ENCODE assay signal across 8 cellular contexts in the genomic region with DNA sequence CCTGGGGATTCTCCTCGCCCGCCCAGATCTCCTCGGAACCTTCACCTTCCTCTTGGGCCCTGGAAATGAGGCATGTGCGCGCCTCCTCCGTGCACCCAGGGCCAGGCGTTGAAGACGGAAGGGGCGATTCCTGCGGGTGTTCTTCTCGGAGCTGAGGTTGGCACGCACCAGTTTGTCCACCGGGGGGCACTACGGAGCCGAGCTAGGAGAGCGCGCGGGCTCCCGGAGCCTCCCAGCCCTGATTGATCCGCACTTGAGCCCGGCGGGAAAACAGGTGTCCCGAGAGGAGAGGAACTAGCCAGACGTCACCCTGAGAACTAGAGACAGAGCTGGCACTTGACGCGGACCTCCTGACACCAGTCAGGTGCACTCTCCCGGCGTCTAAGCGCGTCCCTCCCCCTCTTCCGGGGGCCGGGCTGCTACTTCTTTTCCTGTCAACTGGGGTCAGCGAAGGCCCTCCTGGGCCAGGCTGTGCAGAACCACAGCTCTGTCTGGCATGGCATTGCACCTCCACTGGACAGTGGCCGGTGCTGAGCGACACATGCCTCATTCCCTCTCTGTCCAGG. TPM values are rescaled to one million over a fixed set of nuclear protein-coding genes. Genes with fewer than 3 reads are reported as not detected.
DNase-seq lines count a peak whose midpoint lies in the region; ATAC-seq and TF ChIP-seq lines count a peak whose summit lies in the region.

No MANE protein-coding gene starts in this region.

- WGBS in right cardiac atrium: 2% methylated on average over 35 of the region's 35 CpGs
- 2% methylated on average over 34 to 35 of the region's 35 CpGs for WGBS in aorta, 2 donors

- H3K4me1 Mint-ChIP-seq in GM23338: peaks cover 10% of the 10 kb centered on the region

- peaks cover 14% of the 10 kb centered on the region for H3K27me3 Mint-ChIP-seq in GM23338 (ENCODE audit: insufficient read depth, low read depth, poor library complexity)

- H3K4me1 ChIP-seq in GM23338 (ENCODE audit: insufficient read depth): peaks cover 7% of the 10 kb centered on the region
- H3K4me1 ChIP-seq in adipocyte (ENCODE audit: control insufficient read depth, insufficient read depth, low read length): peaks cover 16% of the 10 kb centered on the region
- H3K4me1 ChIP-seq in right cardiac atrium (ENCODE audit: control insufficient read depth, insufficient read depth, low read length): peaks cover 2% of the 10 kb centered on the region
- H3K4me1 ChIP-seq in rectal smooth muscle tissue (ENCODE audit: control insufficient read depth, insufficient read depth, low read length): no peaks in the 10 kb centered on the region
- H3K4me1 ChIP-seq in aorta (ENCODE audit: control insufficient read depth in 1 of 2, insufficient read depth in 2 of 2, low read length in 2 of 2): no peaks in the 10 kb centered on the region

- H3K4me3 Mint-ChIP-seq in GM23338: peak overlapping the region; percentile 65

- peak overlapping the region; percentile 96 for H2AFZ ChIP-seq in GM23338

- peak overlapping the region; percentile 81 for H3K4me2 ChIP-seq in GM23338

- no peaks in the 10 kb centered on the region for H3K79me2 ChIP-seq in GM23338 (replicated peaks; ENCODE audit: insufficient read depth)

- TF ChIP-seq CTCF in GM23338 (conservative IDR thresholded peaks at IDR 0.05; ENCODE audit: low read depth in 2 of 2): peak; percentile 79 to 89

- H3K9me3 ChIP-seq in adipocyte (ENCODE audit: control insufficient read depth, low read length): no peaks in the 10 kb centered on the region
- no peaks in the 10 kb centered on the region for H3K9me3 ChIP-seq in right cardiac atrium (ENCODE audit: control insufficient read depth, low read length)
- H3K9me3 ChIP-seq in aorta (ENCODE audit: control insufficient read depth, low read length): no peaks in the 10 kb centered on the region

- H3K9me3 Mint-ChIP-seq in GM23338: no peaks in the 10 kb centered on the region

- H3F3A ChIP-seq in GM23338 (replicated peaks; ENCODE audit: low read depth): no peaks in the 10 kb centered on the region

- H3K36me3 ChIP-seq in GM23338 (ENCODE audit: insufficient read depth): no peaks in the 10 kb centered on the region
- H3K36me3 ChIP-seq in adipocyte (ENCODE audit: control insufficient read depth, insufficient read depth, low read length, severe bottlenecking): no peaks in the 10 kb centered on the region
- no peaks in the 10 kb centered on the region for H3K36me3 ChIP-seq in rectal smooth muscle tissue (ENCODE audit: control insufficient read depth, insufficient read depth, low read length)
- H3K36me3 ChIP-seq in aorta (ENCODE audit: control insufficient read depth in 1 of 2, insufficient read depth in 2 of 2, low read length in 1 of 2): no peaks in the 10 kb centered on the region

- H3K27ac ChIP-seq in GM23338 (ENCODE audit: low read depth): no peak overlapping the region
- peak overlapping the region; percentile 11 for H3K27ac ChIP-seq in right cardiac atrium (ENCODE audit: low read length)
- no peak overlapping the region for H3K27ac ChIP-seq in rectal smooth muscle tissue (ENCODE audit: low read depth, low read length)
- no peak overlapping the region for H3K27ac ChIP-seq in aorta (ENCODE audit: low read depth in 1 of 2, low read length in 2 of 2)

- H3K27me3 ChIP-seq in GM23338 (ENCODE audit: insufficient read depth) (peaks cover 3% of the 10 kb centered on the region; the same call in 1 of the 2 replicates), adipocyte (replicated peaks; ENCODE audit: control insufficient read depth, insufficient read depth, low read length) (peaks cover 6% of the 10 kb centered on the region), right cardiac atrium (ENCODE audit: control insufficient read depth, insufficient read depth) (no peaks in the 10 kb centered on the region), rectal smooth muscle tissue (ENCODE audit: control insufficient read depth, insufficient read depth, low read length) (no peaks in the 10 kb centered on the region), aorta (ENCODE audit: control insufficient read depth in 1 of 2, insufficient read depth in 2 of 2, low read length in 1 of 2) (no peaks in the 10 kb centered on the region)

- peak overlapping the region; percentile 31 for H3K9ac ChIP-seq in adipocyte (ENCODE audit: low read length)
- H3K9ac ChIP-seq in rectal smooth muscle tissue (ENCODE audit: low read length): no peak overlapping the region

- H3K36me3 Mint-ChIP-seq in GM23338 (ENCODE audit: low read depth): no peaks in the 10 kb centered on the region

- intact Hi-C loops in right cardiac atrium (cut with DNase I) (loop anchor here in 2 of 4 donors (2.0 to 10.0 kb wide), 2 partner anchors 26 to 150 kb away; no protein-coding TSS in a partner anchor), aorta (cut with DNase I) (loop anchor here in 1 of 2 donors (1.0 to 5.0 kb wide), 2 partner anchors 28 to 153 kb away; no protein-coding TSS in a partner anchor)

- peak overlapping the region; percentile 55 for H3K4me3 ChIP-seq in GM23338
- H3K4me3 ChIP-seq in adipocyte (ENCODE audit: low read length): peak overlapping the region; percentile 61
- H3K4me3 ChIP-seq in right cardiac atrium (ENCODE audit: low read length): peak overlapping the region; percentile 36
- H3K4me3 ChIP-seq in rectal smooth muscle tissue (ENCODE audit: low read length): peak overlapping the region; percentile 70
- peak overlapping the region in 1 of 2 donors; percentile 34 for H3K4me3 ChIP-seq in aorta (ENCODE audit: low read length in 2 of 2)

- ATAC-seq in GM23338 (peak; percentile 96), right cardiac atrium (peak; percentile 89 to 95), aorta (ENCODE audit: low FRiP score) (peak; percentile 93)

- DNase-seq in DMS153 (lab: John Stamatoyannopoulos, UW): peak; percentile 98
- DNase-seq in GM23338 (ENCODE audit: low spot score): peak; percentile 98
- peak; percentile 39 for DNase-seq in NCI-H1417 treated with DMSO at 0.1 percent for 48 hours (lab: John Stamatoyannopoulos, UW)
- DNase-seq in T follicular helper cell (ENCODE audit: low read depth): peak; percentile 64
- DNase-seq in adipocyte (ENCODE audit: low read depth): peak; percentile 92
- peak; percentile 80 to 93 (median 91) for DNase-seq in right cardiac atrium
- peak; percentile 88 to 96 for DNase-seq in aorta

- no peaks in the 10 kb centered on the region for H3K9me2 ChIP-seq in GM23338 (ENCODE audit: insufficient read depth)

- no peak overlapping the region for H3K27ac Mint-ChIP-seq in GM23338

- no peaks in the 10 kb centered on the region; the same call in 1 of the 2 replicates for H4K20me1 ChIP-seq in GM23338 (replicated peaks; ENCODE audit: insufficient read depth)

TF ChIP-seq in GM23338, 12 proteins besides CTCF, POLR2A, EP300 and RAD21:
- TF ChIP-seq, protein P1, sequence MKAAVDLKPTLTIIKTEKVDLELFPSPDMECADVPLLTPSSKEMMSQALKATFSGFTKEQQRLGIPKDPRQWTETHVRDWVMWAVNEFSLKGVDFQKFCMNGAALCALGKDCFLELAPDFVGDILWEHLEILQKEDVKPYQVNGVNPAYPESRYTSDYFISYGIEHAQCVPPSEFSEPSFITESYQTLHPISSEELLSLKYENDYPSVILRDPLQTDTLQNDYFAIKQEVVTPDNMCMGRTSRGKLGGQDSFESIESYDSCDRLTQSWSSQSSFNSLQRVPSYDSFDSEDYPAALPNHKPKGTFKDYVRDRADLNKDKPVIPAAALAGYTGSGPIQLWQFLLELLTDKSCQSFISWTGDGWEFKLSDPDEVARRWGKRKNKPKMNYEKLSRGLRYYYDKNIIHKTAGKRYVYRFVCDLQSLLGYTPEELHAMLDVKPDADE (IDR thresholded peaks at IDR 0.05): no peak
- TF ChIP-seq EZH2 (IDR thresholded peaks at IDR 0.05; ENCODE audit: low read depth, unreplicated experiment) (no peak), EZH2phosphoT487 (IDR thresholded peaks at IDR 0.05; ENCODE audit: unreplicated experiment) (no peak)
- TF ChIP-seq, protein P2, sequence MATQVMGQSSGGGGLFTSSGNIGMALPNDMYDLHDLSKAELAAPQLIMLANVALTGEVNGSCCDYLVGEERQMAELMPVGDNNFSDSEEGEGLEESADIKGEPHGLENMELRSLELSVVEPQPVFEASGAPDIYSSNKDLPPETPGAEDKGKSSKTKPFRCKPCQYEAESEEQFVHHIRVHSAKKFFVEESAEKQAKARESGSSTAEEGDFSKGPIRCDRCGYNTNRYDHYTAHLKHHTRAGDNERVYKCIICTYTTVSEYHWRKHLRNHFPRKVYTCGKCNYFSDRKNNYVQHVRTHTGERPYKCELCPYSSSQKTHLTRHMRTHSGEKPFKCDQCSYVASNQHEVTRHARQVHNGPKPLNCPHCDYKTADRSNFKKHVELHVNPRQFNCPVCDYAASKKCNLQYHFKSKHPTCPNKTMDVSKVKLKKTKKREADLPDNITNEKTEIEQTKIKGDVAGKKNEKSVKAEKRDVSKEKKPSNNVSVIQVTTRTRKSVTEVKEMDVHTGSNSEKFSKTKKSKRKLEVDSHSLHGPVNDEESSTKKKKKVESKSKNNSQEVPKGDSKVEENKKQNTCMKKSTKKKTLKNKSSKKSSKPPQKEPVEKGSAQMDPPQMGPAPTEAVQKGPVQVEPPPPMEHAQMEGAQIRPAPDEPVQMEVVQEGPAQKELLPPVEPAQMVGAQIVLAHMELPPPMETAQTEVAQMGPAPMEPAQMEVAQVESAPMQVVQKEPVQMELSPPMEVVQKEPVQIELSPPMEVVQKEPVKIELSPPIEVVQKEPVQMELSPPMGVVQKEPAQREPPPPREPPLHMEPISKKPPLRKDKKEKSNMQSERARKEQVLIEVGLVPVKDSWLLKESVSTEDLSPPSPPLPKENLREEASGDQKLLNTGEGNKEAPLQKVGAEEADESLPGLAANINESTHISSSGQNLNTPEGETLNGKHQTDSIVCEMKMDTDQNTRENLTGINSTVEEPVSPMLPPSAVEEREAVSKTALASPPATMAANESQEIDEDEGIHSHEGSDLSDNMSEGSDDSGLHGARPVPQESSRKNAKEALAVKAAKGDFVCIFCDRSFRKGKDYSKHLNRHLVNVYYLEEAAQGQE (IDR thresholded peaks at IDR 0.05; ENCODE audit: unreplicated experiment): no peak

RNA-seq across cellular contexts. Expression of a gene that starts 18.3 kb away (rescaled TPM):
- total RNA-seq in GM23338 (2014; rRNA removed; shearing (Covaris generic)): 18.8 and 20.5 TPM in 2 replicates
- polyA plus RNA-seq in GM23338 (2016; fragmentation: Nextera tagmentation; extraction: Ambion mirVana) (22.5 and 23.3 TPM in 2 replicates), right cardiac atrium (2.5 TPM), aorta (10 to 100 TPM in 1 of 2 donors, 1 to 10 TPM in 1; 3.3 to 20.7 TPM)
- total RNA-seq in right cardiac atrium (1 to 10 TPM; 1.3 to 1.7 (median 1.4) TPM), aorta (1 to 10 TPM; 2.5 to 3.7 TPM)

RNA-seq across cellular contexts. Expression of a gene that starts 21.8 kb away (rescaled TPM):
- total RNA-seq in GM23338 (2014; rRNA removed; shearing (Covaris generic)): 19.3 and 27.9 TPM in 2 replicates
- polyA plus RNA-seq in GM23338 (2016; fragmentation: Nextera tagmentation; extraction: Ambion mirVana) (50.0 and 50.2 TPM in 2 replicates), right cardiac atrium (6,193 TPM), aorta (10 to 100 TPM in 1 of 2 donors, 1 to 10 TPM in 1; 6.9 to 50.7 TPM)
- total RNA-seq in right cardiac atrium (1,000 to 10,000 TPM; 2,322 to 2,894 (median 2,708) TPM), aorta (10 to 100 TPM; 30.8 to 82.0 TPM)

Comparison
In these comparisons a context has a peak if more than half of its experiments do, and no peak if none do; other contexts are left out.
1. DNase-seq: peak in every context shown above with its lines; median percentile 98 in DMS153; 98 in GM23338; 92 in adipocyte; 92 in aorta; 91 in right cardiac atrium; 64 in T follicular helper cell; 39 in NCI-H1417 treated with DMSO at 0.1 percent for 48 hours.
2. RNA of a gene that starts 21.8 kb away (total RNA-seq): 2,322 to 2,894 TPM in right cardiac atrium; 30.8 to 82.0 TPM in aorta and 19.3 to 27.9 TPM in GM23338; every median in the first group is over 10 times any median in the second.
3. Peak in every context shown above with its lines, with median percentiles within 50 percentile points of each other: ATAC-seq.